24 cellular contexts compared by ENCODE assay signal in the genomic region with DNA sequence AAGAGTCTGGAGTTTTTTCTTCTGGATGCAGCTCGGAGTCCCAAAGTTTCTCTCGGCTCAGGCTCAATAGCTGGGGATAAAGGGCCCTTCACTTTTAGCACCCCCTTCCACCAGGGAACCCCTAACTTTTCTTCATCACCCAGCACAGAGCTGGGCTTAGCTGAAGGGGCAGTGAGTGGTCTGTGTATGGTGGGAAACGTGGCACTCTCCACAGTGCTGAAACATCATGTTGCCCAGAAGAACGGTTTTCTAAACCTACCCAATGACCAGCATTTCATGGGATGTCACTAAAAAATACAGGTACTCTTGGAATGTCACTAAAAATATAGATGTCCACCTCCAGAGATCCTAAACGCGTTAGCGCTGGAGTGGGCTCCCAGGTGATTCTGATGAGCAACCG. TPM values are rescaled to one million over a fixed set of nuclear protein-coding genes. Genes with fewer than 3 reads are reported as not detected.
"Had no signal": no experiment of that assay in that cellular context is flagged by ENCODE, and none has a peak within 500 bp of the region (broad histone marks: within the 10 kb centered on the region; RNA-seq: fewer than 3 reads in every experiment).

No MANE protein-coding gene starts in this region.

- H3K9me3 ChIP-seq: ascending aorta, Peyer's patch, SJCRH30 had no signal

- H3K27ac ChIP-seq: ascending aorta, body of pancreas, Peyer's patch, RWPE1, SJCRH30 had no signal

- H3K27me3 ChIP-seq: ascending aorta, body of pancreas, Peyer's patch, SJCRH30 had no signal

- FAIRE-seq: bronchial epithelial cell, TTC549 had no signal

- H3K4me3 ChIP-seq: ascending aorta, body of pancreas, Peyer's patch, SJCRH30 had no signal

- H3K4me1 ChIP-seq: ascending aorta, body of pancreas, SJCRH30 had no signal

- ATAC-seq: activated naive CD4-positive, alpha-beta T cell treated with anti-CD3 and anti-CD28 coated beads, Interleukin-2, amount 50 U/mL, for 72 hours; activated naive CD8-positive, alpha-beta T cell treated with anti-CD3 and anti-CD28 coated beads, Interleukin-2, amount 50 U/mL, for 24 hours; activated T-cell treated with anti-CD3 and anti-CD28 coated beads, Interleukin-2, amount 50 U/mL, for 4 hours; body of pancreas had no signal

- DNase-seq: activated CD4-positive, alpha-beta memory T cell treated with anti-CD3 and anti-CD28 coated beads for 36 hours; activated CD4-positive, alpha-beta T cell treated with anti-CD3 and anti-CD28 coated beads, Interleukin-2, amount 10 ng/mL, durations not matched to agents 7 days and 5 days; activated CD4-positive, CD25-positive, alpha-beta regulatory T cell; activated CD8-positive, alpha-beta memory T cell treated with anti-CD3 and anti-CD28 coated beads for 24 hours; activated effector memory CD4-positive, alpha-beta T cell treated with anti-CD3 and anti-CD28 coated beads, Interleukin-2, amount 50 U/mL, for 16 hours; activated naive CD4-positive, alpha-beta T cell treated with Interleukin-2 at 50 U/mL for 16 hours; activated naive CD8-positive, alpha-beta T cell treated with anti-CD3 and anti-CD28 coated beads, Interleukin-2, amount 50 U/mL, for 24 hours; activated T-cell treated with anti-CD3 and anti-CD28 coated beads, Interleukin-2, amount 50 U/mL, for 4 hours; amniotic stem cell; body of pancreas; central memory CD4-positive, alpha-beta T cell; NCI-H2081; NK-92 treated with Interleukin-12 subunit alpha and Interleukin-12 subunit beta, amount 100 ng/mL, for 24 hours; Right ventricle myocardium superior; SJCRH30; T-helper 2 cell; T1000 had no signal

- H3K36me3 ChIP-seq: ascending aorta, SJCRH30 had no signal

RNA-seq across cellular contexts. Expression of a gene that starts 12.0 kb away (rescaled TPM):
- total RNA-seq: activated CD4-positive, alpha-beta memory T cell treated with anti-CD3 and anti-CD28 coated beads for 36 hours; activated CD4-positive, alpha-beta T cell treated with anti-CD3 and anti-CD28 coated beads, Interleukin-2, amount 10 ng/mL, durations not matched to agents 7 days and 5 days; activated naive CD4-positive, alpha-beta T cell treated with anti-CD3 and anti-CD28 coated beads, Interleukin-2, amount 50 U/mL, for 72 hours; ascending aorta; chondrocyte; Right ventricle myocardium superior; SJCRH30 had no signal

RNA-seq across cellular contexts. Expression of a gene that starts 53.8 kb away (rescaled TPM):
- total RNA-seq: activated CD4-positive, alpha-beta memory T cell treated with anti-CD3 and anti-CD28 coated beads for 36 hours; activated CD4-positive, alpha-beta T cell treated with anti-CD3 and anti-CD28 coated beads, Interleukin-2, amount 10 ng/mL, durations not matched to agents 7 days and 5 days; activated naive CD4-positive, alpha-beta T cell treated with anti-CD3 and anti-CD28 coated beads, Interleukin-2, amount 50 U/mL, for 72 hours; activated T-cell treated with anti-CD3 and anti-CD28 coated beads, Interleukin-2, amount 50 U/mL, for 4 hours; ascending aorta; body of pancreas; chondrocyte; Right ventricle myocardium superior; SJCRH30 had no signal
